8 cellular contexts compared by ENCODE assay signal in genomic region chr11:119340335-119341221, GRCh38. TPM values are rescaled to one million over a fixed set of nuclear protein-coding genes. Genes with fewer than 3 reads are reported as not detected.
DNase-seq lines count a peak whose midpoint lies in the region; ATAC-seq, FAIRE-seq and TF ChIP-seq lines count a peak whose summit lies in the region.

Gene C1QTNF5, minus strand, starts transcription at chr11:119340883. Its CDS starts 486 bp downstream, at chr11:119340397.

- ATAC-seq in WTC11 = peak; percentile 2; the same call in 1 of the 2 replicates
- no peak for ATAC-seq in GM21390 (IDR thresholded peaks at IDR 0.05; ENCODE audit: unreplicated experiment)
- ATAC-seq in HG03342 (IDR thresholded peaks at IDR 0.05; ENCODE audit: unreplicated experiment) = no peak

- POLR2A ChIA-PET in WTC11 (lab: Charles Lee) = interaction anchor here (1.3 to 3.9 kb wide), 3 partner anchors 24 to 134 kb away, joined by 3 to 35 read pairs (median 3); partner anchors contain the start of gene MCAM

- no peak for TF ChIP-seq POLR2A in GM12891 (IDR thresholded peaks at IDR 0.05; ENCODE audit: low read depth, low read length)

- TF ChIP-seq CTCF in BE2C (IDR thresholded peaks at IDR 0.05; ENCODE audit: low read depth, low read length) (no peak), WTC11 (IDR thresholded peaks at IDR 0.05) (no peak), cardiac muscle cell (IDR thresholded peaks at IDR 0.05; ENCODE audit: low read depth, low read length) (no peak)

- H3K9me3 ChIP-seq in BE2C = no peaks in the 10 kb centered on the region
- H3K9me3 ChIP-seq in cardiac muscle cell (ENCODE audit: low read depth) = no peaks in the 10 kb centered on the region

- no peak for DNase-seq in BE2C
- DNase-seq in WTC11 (ENCODE audit: low spot score) = peak; percentile 53
- DNase-seq in cardiac muscle cell (ENCODE audit: low read depth in 1 of 2, low spot score in 1 of 2) = peak; percentile 42 to 93
- DNase-seq in nucleus accumbens (lab: John Stamatoyannopoulos, UW) = peak in 42 of 56 donors; percentile 30 to 87 (median 63)
- no peak for DNase-seq in GDM1 (lab: John Stamatoyannopoulos, UW)
- DNase-seq in GM12891 (ENCODE audit: insufficient read length, low spot score) = no peak

- H3K4me3 Mint-ChIP-seq in WTC11 = peak within 1 kb of the TSS; percentile 58

- peaks cover 59% of the 10 kb centered on the region for H3K27me3 Mint-ChIP-seq in WTC11 (ENCODE audit: low read depth)

- CTCF ChIA-PET in WTC11 (lab: Charles Lee) = interaction anchor here (0.6 to 10.4 kb wide), 45 partner anchors 8 to 379 kb away, joined by 3 to 387 read pairs (median 5); partner anchors contain the start of genes CBL, DPAGT1, HINFP and MCAM

- H3K27ac Mint-ChIP-seq in WTC11 = no peak within 1 kb of the TSS

- peaks cover 19% of the 10 kb centered on the region for H3K27me3 ChIP-seq in BE2C
- peaks cover 59% of the 10 kb centered on the region for H3K27me3 ChIP-seq in cardiac muscle cell

- no peak for FAIRE-seq in GM12891 (lab: Jason Lieb, UNC)

- H3K36me3 Mint-ChIP-seq in WTC11 = peaks cover 7% of the 10 kb centered on the region

- H3K36me3 ChIP-seq in BE2C = no peaks in the 10 kb centered on the region
- no peaks in the 10 kb centered on the region for H3K36me3 ChIP-seq in cardiac muscle cell

- peaks cover 50% of the 10 kb centered on the region for H3K4me1 Mint-ChIP-seq in WTC11

- H3K4me1 ChIP-seq in BE2C = peaks cover 3% of the 10 kb centered on the region
- no peaks in the 10 kb centered on the region for H3K4me1 ChIP-seq in cardiac muscle cell (ENCODE audit: low read depth)

- peak within 1 kb of the TSS; percentile 40 for H3K4me3 ChIP-seq in BE2C (ENCODE audit: low read depth, low read length)
- H3K4me3 ChIP-seq in cardiac muscle cell = peak within 1 kb of the TSS; percentile 32

- no peaks in the 10 kb centered on the region for H3K9me3 Mint-ChIP-seq in WTC11

- no peak within 1 kb of the TSS for H3K27ac ChIP-seq in cardiac muscle cell

TF ChIP-seq in WTC11, 78 proteins besides CTCF, POLR2A, EP300 and RAD21:
- TF ChIP-seq NR3C1 (CRISPR knock-in tag; conservative IDR thresholded peaks at IDR 0.05; ENCODE audit: low read depth) (0 out of 2 replicates have a peak, but pooled peaks have one; percentile 0), PRDM15 (CRISPR knock-in tag; IDR thresholded peaks at IDR 0.05) (0 out of 2 replicates have a peak, but pooled peaks have one; percentile 2), CBFB (CRISPR knock-in tag; IDR thresholded peaks at IDR 0.05; ENCODE audit: low read depth) (no peak)

TF ChIP-seq in GM12891, 5 proteins besides CTCF, POLR2A, EP300 and RAD21:
- TF ChIP-seq TAF1 (IDR thresholded peaks at IDR 0.05; ENCODE audit: low read depth, low read length) (no peak), PAX5 (IDR thresholded peaks at IDR 0.05; ENCODE audit: insufficient read depth, low read length, severe bottlenecking) (no peak), SPI1 (IDR thresholded peaks at IDR 0.05; ENCODE audit: low read depth, low read length) (no peak), POU2F2 (IDR thresholded peaks at IDR 0.05; ENCODE audit: low read depth, low read length) (no peak), POLR2AphosphoS5 (IDR thresholded peaks at IDR 0.05; ENCODE audit: low read depth, low read length) (no peak)

RNA-seq across cellular contexts. Expression of gene C1QTNF5, which starts in this region (rescaled TPM):
- 1.1 TPM for polyA plus RNA-seq in BE2C (2012; ENCODE audit: insufficient read depth, insufficient read length, low read depth)
- total RNA-seq in WTC11 (2021) (2.0 to 3.0 TPM (median 2.2 TPM) in 3 replicates), cardiac muscle cell (3.4 and 8.0 TPM in 2 replicates)
- polyA plus RNA-seq in cardiac muscle cell = 5.8 and 10.4 TPM in 2 replicates
- not detected for polyA plus RNA-seq in GM12891 (2012; ENCODE audit: low read depth, missing spikeins)

Comparison
In these comparisons a context has a peak if more than half of its experiments do, and no peak if none do; other contexts are left out.
1. DNase-seq: peak in WTC11 (single experiment), cardiac muscle cell (2 of 2) and nucleus accumbens (42 of 56); none in BE2C (single experiment), GDM1 (single experiment) and GM12891 (single experiment).